In the genomic region with DNA sequence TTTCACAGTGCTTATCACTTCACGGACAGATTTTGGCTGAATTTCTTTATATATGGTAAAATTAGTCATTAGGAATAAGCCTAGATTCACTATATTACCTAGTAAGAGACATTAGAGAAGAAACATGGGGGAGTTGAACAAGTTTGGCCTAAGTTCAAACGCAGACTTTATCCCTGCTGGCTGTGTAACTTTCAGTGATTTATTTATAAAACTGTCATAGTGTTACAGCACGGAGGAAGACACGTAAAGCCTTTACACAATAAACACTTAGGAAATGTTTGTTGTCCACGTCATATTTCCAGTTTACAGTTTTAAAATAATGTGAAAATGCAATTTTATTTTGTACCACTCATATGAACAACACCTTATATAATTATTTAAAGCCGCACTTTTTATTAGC, we compare ENCODE assay signal across 26 cellular contexts.
"Had no signal": no experiment of that assay in that cellular context is flagged by ENCODE, and none has a peak within 500 bp of the region (broad histone marks: within the 10 kb centered on the region; RNA-seq: fewer than 3 reads in every experiment).

No MANE protein-coding gene starts in this region.

- H3K4me1 Mint-ChIP-seq: immature natural killer cell; memory B cell; naive thymus-derived CD8-positive, alpha-beta T cell; nephron; neural crest cell; stimulated activated memory B cell treated with anti-CD40 and anti-IgM and Interleukin-4, amounts not matched to agents 10 μg/mL and 1 μg/mL and 100 μg/mL, for 72 hours had no signal

- H3K4me3 Mint-ChIP-seq: immature natural killer cell; memory B cell; naive thymus-derived CD8-positive, alpha-beta T cell; nephron; neural crest cell; stimulated activated memory B cell treated with anti-CD40 and anti-IgM and Interleukin-4, amounts not matched to agents 10 μg/mL and 1 μg/mL and 100 μg/mL, for 72 hours had no signal

- H3K27me3 ChIP-seq: right atrium auricular region, right lobe of liver, stomach, suprapubic skin, tibial artery, upper lobe of right lung had no signal

- H3K4me2 ChIP-seq: smooth muscle cell had no signal

- H3K27ac Mint-ChIP-seq: immature natural killer cell; memory B cell; naive thymus-derived CD8-positive, alpha-beta T cell; nephron; stimulated activated memory B cell treated with anti-CD40 and anti-IgM and Interleukin-4, amounts not matched to agents 10 μg/mL and 1 μg/mL and 100 μg/mL, for 72 hours had no signal

- H3K4me3 ChIP-seq: left ventricle myocardium inferior, lung, right lobe of liver, smooth muscle cell, stomach, suprapubic skin, thoracic aorta, tibial artery, upper lobe of right lung had no signal

- H3K27ac ChIP-seq: left ventricle myocardium inferior, parathyroid adenoma, right atrium auricular region, right lobe of liver, stomach, suprapubic skin, thoracic aorta, tibial artery, upper lobe of right lung had no signal

- H3K9ac ChIP-seq: parathyroid adenoma had no signal

- ATAC-seq: naive thymus-derived CD8-positive, alpha-beta T cell; right lobe of liver; stimulated activated memory B cell treated with anti-CD40 and anti-IgM and Interleukin-4, amounts not matched to agents 10 μg/mL and 1 μg/mL and 100 μg/mL, for 72 hours; upper lobe of right lung had no signal

- H3K27me3 Mint-ChIP-seq: memory B cell; naive thymus-derived CD8-positive, alpha-beta T cell; stimulated activated memory B cell treated with anti-CD40 and anti-IgM and Interleukin-4, amounts not matched to agents 10 μg/mL and 1 μg/mL and 100 μg/mL, for 72 hours had no signal

- DNase-seq: head of caudate nucleus; hippocampal formation; immature natural killer cell; islet precursor cell; left ventricle myocardium inferior; naive thymus-derived CD8-positive, alpha-beta T cell; occipital lobe; right lobe of liver; stimulated activated CD4-positive, alpha-beta T cell treated with anti-CD3 and anti-CD28 coated beads, Interleukin-1b, Interleukin-23, amount 100 ng/mL, for 48 hours; stimulated activated CD4-positive, alpha-beta T cell treated with anti-CD3 and anti-CD28 coated beads, Interleukin-2, amount 100 ng/mL, for 48 hours; stimulated activated CD4-positive, alpha-beta T cell treated with anti-CD3 and anti-CD28 coated beads, Interleukin-4, amount 100 ng/mL, for 4 hours; stimulated activated CD8-positive, alpha-beta memory T cell treated with anti-CD3 and anti-CD28 coated beads, Interleukin-4, amount 100 ng/mL, for 48 hours; stimulated activated naive CD4-positive, alpha-beta T cell treated with Interleukin-2 at 50 U/mL for 16 hours; stomach; tibial artery; upper lobe of right lung had no signal

- H3K4me1 ChIP-seq: left ventricle myocardium inferior, parathyroid adenoma, right atrium auricular region, right lobe of liver, stomach, suprapubic skin, tibial artery, upper lobe of right lung had no signal

- H3K36me3 ChIP-seq: right atrium auricular region, right lobe of liver, stomach, suprapubic skin, thoracic aorta, tibial artery, upper lobe of right lung had no signal

- H2AFZ ChIP-seq: parathyroid adenoma had no signal
